Comparison of ENCODE assay signal across 1 cellular context in the genomic region with DNA sequence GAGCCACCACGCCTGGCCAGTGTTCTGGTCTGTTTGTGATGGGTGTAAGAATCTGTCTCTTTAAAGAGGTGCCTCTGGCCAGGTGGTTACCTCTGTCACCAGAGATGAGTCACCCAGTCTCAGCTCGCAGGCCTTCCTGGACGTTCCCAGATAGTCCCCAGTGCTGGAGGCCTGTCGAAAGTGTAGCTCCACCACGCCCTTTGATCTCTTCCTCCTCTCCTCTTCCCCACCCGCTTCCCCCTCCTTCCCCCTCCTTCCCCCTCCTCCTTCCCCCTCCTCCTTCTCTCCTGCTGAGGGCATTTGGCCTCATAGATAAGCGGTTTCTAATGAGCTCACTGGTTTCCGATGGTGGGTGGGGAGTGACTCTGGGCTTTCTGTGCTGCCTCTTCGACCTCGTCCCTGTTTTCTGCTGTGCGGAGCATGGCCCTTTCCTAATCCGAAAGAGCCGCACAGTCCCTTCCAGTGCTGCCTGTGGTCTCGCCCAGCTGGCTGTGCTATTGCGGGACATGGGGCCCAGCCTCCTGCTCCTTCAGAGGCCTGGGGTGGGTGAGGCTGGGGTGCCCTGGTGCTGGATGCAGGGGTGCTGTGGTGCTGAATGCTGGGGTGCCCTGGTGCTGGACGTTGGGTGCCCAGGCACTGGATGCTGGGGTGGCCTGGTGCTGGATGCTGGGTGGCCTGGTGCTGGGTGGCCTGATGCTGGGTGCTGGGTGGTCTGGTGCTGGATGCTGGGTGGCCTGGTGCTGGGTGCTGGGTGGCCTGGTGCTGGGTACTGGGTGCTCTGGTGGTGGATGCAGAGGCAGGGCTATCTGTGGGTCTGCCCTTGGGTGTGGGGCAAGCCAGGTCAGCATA.
TF ChIP-seq lines count a peak whose summit lies in the region.

No MANE protein-coding gene starts in this region.

TF ChIP-seq in K562, 482 proteins besides CTCF, POLR2A, EP300 and RAD21 (continued from another document and continues in another):
- TF ChIP-seq ZFP36 (IDR thresholded peaks at IDR 0.05; ENCODE audit: low read depth, low read length, partially characterized antibody) (peak; percentile 48), CBFA2T2 (conservative IDR thresholded peaks at IDR 0.05) (peak; percentile 88), SNIP1 (IDR thresholded peaks at IDR 0.05; ENCODE audit: low read depth) (no peak), ETV1 (tag; conservative IDR thresholded peaks at IDR 0.05; ENCODE audit: low read depth) (peak; percentile 34; the same call in 1 of the 2 replicates), RBM15 (IDR thresholded peaks at IDR 0.05; ENCODE audit: insufficient read depth, low read length) (no peak), FIP1L1 (IDR thresholded peaks at IDR 0.05; ENCODE audit: low read depth, low read length, poor library complexity, severe bottlenecking) (no peak), SIN3B (IDR thresholded peaks at IDR 0.05; ENCODE audit: low read depth) (no peak), IRF2 (CRISPR knock-in tag; IDR thresholded peaks at IDR 0.05) (no peak), TAF1 (IDR thresholded peaks at IDR 0.05; ENCODE audit: control insufficient read depth, extremely low read depth, insufficient read depth, low read length, severe bottlenecking) (peak; percentile 59), ETV5 (CRISPR knock-in tag; IDR thresholded peaks at IDR 0.05; ENCODE audit: low read depth) (peak; percentile 73), RNF2 (IDR thresholded peaks at IDR 0.05) (peak; percentile 78), ZNF707 (CRISPR knock-in tag; conservative IDR thresholded peaks at IDR 0.05) (no peak), MAZ (CRISPR knock-in tag; conservative IDR thresholded peaks at IDR 0.05 in 1 of 2, IDR thresholded peaks at IDR 0.05 in 1 of 2) (peak; percentile 78 to 92), ZFPM2 (CRISPR knock-in tag; IDR thresholded peaks at IDR 0.05) (peak; percentile 34; the same call in 1 of the 2 replicates), STAT5A (IDR thresholded peaks at IDR 0.05; ENCODE audit: borderline replicate concordance, low read length) (peak; percentile 51)
- TF ChIP-seq, protein P1, sequence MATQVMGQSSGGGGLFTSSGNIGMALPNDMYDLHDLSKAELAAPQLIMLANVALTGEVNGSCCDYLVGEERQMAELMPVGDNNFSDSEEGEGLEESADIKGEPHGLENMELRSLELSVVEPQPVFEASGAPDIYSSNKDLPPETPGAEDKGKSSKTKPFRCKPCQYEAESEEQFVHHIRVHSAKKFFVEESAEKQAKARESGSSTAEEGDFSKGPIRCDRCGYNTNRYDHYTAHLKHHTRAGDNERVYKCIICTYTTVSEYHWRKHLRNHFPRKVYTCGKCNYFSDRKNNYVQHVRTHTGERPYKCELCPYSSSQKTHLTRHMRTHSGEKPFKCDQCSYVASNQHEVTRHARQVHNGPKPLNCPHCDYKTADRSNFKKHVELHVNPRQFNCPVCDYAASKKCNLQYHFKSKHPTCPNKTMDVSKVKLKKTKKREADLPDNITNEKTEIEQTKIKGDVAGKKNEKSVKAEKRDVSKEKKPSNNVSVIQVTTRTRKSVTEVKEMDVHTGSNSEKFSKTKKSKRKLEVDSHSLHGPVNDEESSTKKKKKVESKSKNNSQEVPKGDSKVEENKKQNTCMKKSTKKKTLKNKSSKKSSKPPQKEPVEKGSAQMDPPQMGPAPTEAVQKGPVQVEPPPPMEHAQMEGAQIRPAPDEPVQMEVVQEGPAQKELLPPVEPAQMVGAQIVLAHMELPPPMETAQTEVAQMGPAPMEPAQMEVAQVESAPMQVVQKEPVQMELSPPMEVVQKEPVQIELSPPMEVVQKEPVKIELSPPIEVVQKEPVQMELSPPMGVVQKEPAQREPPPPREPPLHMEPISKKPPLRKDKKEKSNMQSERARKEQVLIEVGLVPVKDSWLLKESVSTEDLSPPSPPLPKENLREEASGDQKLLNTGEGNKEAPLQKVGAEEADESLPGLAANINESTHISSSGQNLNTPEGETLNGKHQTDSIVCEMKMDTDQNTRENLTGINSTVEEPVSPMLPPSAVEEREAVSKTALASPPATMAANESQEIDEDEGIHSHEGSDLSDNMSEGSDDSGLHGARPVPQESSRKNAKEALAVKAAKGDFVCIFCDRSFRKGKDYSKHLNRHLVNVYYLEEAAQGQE (CRISPR knock-in tag; IDR thresholded peaks at IDR 0.05; ENCODE audit: low read depth): 0 out of 2 replicates have a peak, but pooled peaks have one; percentile 51
- TF ChIP-seq, protein P2, sequence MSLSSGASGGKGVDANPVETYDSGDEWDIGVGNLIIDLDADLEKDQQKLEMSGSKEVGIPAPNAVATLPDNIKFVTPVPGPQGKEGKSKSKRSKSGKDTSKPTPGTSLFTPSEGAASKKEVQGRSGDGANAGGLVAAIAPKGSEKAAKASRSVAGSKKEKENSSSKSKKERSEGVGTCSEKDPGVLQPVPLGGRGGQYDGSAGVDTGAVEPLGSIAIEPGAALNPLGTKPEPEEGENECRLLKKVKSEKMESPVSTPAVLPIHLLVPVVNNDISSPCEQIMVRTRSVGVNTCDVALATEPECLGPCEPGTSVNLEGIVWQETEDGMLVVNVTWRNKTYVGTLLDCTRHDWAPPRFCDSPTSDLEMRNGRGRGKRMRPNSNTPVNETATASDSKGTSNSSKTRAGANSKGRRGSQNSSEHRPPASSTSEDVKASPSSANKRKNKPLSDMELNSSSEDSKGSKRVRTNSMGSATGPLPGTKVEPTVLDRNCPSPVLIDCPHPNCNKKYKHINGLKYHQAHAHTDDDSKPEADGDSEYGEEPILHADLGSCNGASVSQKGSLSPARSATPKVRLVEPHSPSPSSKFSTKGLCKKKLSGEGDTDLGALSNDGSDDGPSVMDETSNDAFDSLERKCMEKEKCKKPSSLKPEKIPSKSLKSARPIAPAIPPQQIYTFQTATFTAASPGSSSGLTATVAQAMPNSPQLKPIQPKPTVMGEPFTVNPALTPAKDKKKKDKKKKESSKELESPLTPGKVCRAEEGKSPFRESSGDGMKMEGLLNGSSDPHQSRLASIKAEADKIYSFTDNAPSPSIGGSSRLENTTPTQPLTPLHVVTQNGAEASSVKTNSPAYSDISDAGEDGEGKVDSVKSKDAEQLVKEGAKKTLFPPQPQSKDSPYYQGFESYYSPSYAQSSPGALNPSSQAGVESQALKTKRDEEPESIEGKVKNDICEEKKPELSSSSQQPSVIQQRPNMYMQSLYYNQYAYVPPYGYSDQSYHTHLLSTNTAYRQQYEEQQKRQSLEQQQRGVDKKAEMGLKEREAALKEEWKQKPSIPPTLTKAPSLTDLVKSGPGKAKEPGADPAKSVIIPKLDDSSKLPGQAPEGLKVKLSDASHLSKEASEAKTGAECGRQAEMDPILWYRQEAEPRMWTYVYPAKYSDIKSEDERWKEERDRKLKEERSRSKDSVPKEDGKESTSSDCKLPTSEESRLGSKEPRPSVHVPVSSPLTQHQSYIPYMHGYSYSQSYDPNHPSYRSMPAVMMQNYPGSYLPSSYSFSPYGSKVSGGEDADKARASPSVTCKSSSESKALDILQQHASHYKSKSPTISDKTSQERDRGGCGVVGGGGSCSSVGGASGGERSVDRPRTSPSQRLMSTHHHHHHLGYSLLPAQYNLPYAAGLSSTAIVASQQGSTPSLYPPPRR (CRISPR knock-in tag; IDR thresholded peaks at IDR 0.05; ENCODE audit: borderline replicate concordance): no peak; the same call in 1 of the 2 replicates
- TF ChIP-seq, protein P3, sequence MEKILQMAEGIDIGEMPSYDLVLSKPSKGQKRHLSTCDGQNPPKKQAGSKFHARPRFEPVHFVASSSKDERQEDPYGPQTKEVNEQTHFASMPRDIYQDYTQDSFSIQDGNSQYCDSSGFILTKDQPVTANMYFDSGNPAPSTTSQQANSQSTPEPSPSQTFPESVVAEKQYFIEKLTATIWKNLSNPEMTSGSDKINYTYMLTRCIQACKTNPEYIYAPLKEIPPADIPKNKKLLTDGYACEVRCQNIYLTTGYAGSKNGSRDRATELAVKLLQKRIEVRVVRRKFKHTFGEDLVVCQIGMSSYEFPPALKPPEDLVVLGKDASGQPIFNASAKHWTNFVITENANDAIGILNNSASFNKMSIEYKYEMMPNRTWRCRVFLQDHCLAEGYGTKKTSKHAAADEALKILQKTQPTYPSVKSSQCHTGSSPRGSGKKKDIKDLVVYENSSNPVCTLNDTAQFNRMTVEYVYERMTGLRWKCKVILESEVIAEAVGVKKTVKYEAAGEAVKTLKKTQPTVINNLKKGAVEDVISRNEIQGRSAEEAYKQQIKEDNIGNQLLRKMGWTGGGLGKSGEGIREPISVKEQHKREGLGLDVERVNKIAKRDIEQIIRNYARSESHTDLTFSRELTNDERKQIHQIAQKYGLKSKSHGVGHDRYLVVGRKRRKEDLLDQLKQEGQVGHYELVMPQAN (IDR thresholded peaks at IDR 0.05; ENCODE audit: borderline replicate concordance): no peak; the same call in 1 of the 2 replicates
- TF ChIP-seq, protein P4, sequence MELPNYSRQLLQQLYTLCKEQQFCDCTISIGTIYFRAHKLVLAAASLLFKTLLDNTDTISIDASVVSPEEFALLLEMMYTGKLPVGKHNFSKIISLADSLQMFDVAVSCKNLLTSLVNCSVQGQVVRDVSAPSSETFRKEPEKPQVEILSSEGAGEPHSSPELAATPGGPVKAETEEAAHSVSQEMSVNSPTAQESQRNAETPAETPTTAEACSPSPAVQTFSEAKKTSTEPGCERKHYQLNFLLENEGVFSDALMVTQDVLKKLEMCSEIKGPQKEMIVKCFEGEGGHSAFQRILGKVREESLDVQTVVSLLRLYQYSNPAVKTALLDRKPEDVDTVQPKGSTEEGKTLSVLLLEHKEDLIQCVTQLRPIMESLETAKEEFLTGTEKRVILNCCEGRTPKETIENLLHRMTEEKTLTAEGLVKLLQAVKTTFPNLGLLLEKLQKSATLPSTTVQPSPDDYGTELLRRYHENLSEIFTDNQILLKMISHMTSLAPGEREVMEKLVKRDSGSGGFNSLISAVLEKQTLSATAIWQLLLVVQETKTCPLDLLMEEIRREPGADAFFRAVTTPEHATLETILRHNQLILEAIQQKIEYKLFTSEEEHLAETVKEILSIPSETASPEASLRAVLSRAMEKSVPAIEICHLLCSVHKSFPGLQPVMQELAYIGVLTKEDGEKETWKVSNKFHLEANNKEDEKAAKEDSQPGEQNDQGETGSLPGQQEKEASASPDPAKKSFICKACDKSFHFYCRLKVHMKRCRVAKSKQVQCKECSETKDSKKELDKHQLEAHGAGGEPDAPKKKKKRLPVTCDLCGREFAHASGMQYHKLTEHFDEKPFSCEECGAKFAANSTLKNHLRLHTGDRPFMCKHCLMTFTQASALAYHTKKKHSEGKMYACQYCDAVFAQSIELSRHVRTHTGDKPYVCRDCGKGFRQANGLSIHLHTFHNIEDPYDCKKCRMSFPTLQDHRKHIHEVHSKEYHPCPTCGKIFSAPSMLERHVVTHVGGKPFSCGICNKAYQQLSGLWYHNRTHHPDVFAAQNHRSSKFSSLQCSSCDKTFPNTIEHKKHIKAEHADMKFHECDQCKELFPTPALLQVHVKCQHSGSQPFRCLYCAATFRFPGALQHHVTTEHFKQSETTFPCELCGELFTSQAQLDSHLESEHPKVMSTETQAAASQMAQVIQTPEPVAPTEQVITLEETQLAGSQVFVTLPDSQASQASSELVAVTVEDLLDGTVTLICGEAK (IDR thresholded peaks at IDR 0.05): peak; percentile 59
- TF ChIP-seq, protein P4 (CRISPR knock-in tag; IDR thresholded peaks at IDR 0.05): no peak
- TF ChIP-seq, protein P5, sequence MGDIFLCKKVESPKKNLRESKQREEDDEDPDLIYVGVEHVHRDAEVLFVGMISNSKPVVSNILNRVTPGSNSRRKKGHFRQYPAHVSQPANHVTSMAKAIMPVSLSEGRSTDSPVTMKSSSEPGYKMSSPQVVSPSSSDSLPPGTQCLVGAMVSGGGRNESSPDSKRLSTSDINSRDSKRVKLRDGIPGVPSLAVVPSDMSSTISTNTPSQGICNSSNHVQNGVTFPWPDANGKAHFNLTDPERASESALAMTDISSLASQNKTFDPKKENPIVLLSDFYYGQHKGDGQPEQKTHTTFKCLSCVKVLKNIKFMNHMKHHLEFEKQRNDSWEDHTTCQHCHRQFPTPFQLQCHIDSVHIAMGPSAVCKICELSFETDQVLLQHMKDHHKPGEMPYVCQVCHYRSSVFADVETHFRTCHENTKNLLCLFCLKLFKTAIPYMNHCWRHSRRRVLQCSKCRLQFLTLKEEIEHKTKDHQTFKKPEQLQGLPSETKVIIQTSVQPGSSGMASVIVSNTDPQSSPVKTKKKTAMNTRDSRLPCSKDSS (IDR thresholded peaks at IDR 0.05; ENCODE audit: low read depth, partially characterized antibody): no peak
- TF ChIP-seq, protein P6, sequence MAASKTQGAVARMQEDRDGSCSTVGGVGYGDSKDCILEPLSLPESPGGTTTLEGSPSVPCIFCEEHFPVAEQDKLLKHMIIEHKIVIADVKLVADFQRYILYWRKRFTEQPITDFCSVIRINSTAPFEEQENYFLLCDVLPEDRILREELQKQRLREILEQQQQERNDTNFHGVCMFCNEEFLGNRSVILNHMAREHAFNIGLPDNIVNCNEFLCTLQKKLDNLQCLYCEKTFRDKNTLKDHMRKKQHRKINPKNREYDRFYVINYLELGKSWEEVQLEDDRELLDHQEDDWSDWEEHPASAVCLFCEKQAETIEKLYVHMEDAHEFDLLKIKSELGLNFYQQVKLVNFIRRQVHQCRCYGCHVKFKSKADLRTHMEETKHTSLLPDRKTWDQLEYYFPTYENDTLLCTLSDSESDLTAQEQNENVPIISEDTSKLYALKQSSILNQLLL (CRISPR knock-in tag; IDR thresholded peaks at IDR 0.05; ENCODE audit: borderline replicate concordance): no peak
